18 cellular contexts compared by ENCODE assay signal in genomic region chr3:184619348-184619747, GRCh38. TPM values are rescaled to one million over a fixed set of nuclear protein-coding genes. Genes with fewer than 3 reads are reported as not detected.
DNase-seq lines count a peak whose midpoint lies in the region; ATAC-seq, FAIRE-seq and TF ChIP-seq lines count a peak whose summit lies in the region.
"Had no signal": no experiment of that assay in that cellular context is flagged by ENCODE, and none has a peak within 500 bp of the region (broad histone marks: within the 10 kb centered on the region; RNA-seq: fewer than 3 reads in every experiment).

No MANE protein-coding gene starts in this region.

- ATAC-seq in left lung (peak; percentile 63), HG02885 (IDR thresholded peaks at IDR 0.05; ENCODE audit: poor library complexity, unreplicated experiment) (no peak), HG03159 (IDR thresholded peaks at IDR 0.05; ENCODE audit: unreplicated experiment) (no peak)

- H3K4me1 ChIP-seq in astrocyte (ENCODE audit: insufficient read depth, low read length) (no peaks in the 10 kb centered on the region), left lung (peaks cover 13 to 36% of the 10 kb centered on the region in 2 donors)

- no peak for FAIRE-seq in astrocyte (lab: Jason Lieb, UNC)
- FAIRE-seq: bronchial epithelial cell had no signal

- no peak overlapping the region for H2AFZ ChIP-seq in astrocyte (ENCODE audit: low read depth, low read length)

- intact Hi-C loops in left lung (cut with DNase I): no loop called here

- peak; percentile 23 for DNase-seq in activated T-cell treated with anti-CD3 and anti-CD28 coated beads, Interleukin-2, amount 50 U/mL, for 1 hour
- no peak for DNase-seq in activated T-cell treated with anti-CD3 and anti-CD28 coated beads, Interleukin-2, amount 50 U/mL, for 48 hours
- DNase-seq in astrocyte (ENCODE audit: low read depth) (no peak), left lung (no peak)
- no peak for DNase-seq in stimulated activated CD4-positive, alpha-beta T cell treated with anti-CD3 and anti-CD28 coated beads, Interleukin-4, amount 100 ng/mL, for 1 hour
- DNase-seq: activated effector memory CD4-positive, alpha-beta T cell treated with anti-CD3 and anti-CD28 coated beads, Interleukin-2, amount 50 U/mL, for 16 hours; DMS 273 treated with DMSO at 0.1 percent for 48 hours; hypothalamus; NCI-H1930; NCI-H526 treated with DMSO at 0.1 percent for 48 hours; stimulated activated CD4-positive, alpha-beta T cell treated with anti-CD3 and anti-CD28 coated beads, Interleukin-12 subunit alpha, Interleukin-12 subunit beta, amount 100 ng/mL, for 4 hours; tibial artery had no signal

- peaks cover 2% of the 10 kb centered on the region for H3K9me3 Mint-ChIP-seq in astrocyte (ENCODE audit: unreplicated experiment)
- H3K9me3 Mint-ChIP-seq in stimulated activated naive CD8-positive, alpha-beta T cell treated with anti-CD3 and anti-CD28 coated beads, Interleukin-15, Interleukin-2, amounts not matched to agents 100 ng/mL and 50 ng/mL, for 24 hours: no peaks in the 10 kb centered on the region
- H3K9me3 Mint-ChIP-seq: T-helper 2 cell treated with Interferon-gamma antibody and Interleukin-4, amounts not matched to agents 5 μg/mL and 100 μg/mL, for 36 hours had no signal

- peaks cover 23% of the 10 kb centered on the region for H3K4me1 Mint-ChIP-seq in astrocyte (ENCODE audit: low read depth, unreplicated experiment)
- H3K4me1 Mint-ChIP-seq in stimulated activated naive CD8-positive, alpha-beta T cell treated with anti-CD3 and anti-CD28 coated beads, Interleukin-15, Interleukin-2, amounts not matched to agents 100 ng/mL and 50 ng/mL, for 24 hours (ENCODE audit: low read depth): peaks cover 22% of the 10 kb centered on the region

- H3K9me3 ChIP-seq in astrocyte (ENCODE audit: insufficient read depth, low read depth, low read length) (no peaks in the 10 kb centered on the region), left lung (no peaks in the 10 kb centered on the region)
- H3K9me3 ChIP-seq: HAP-1, tibial artery had no signal

- H3K36me3 ChIP-seq in astrocyte (ENCODE audit: insufficient read depth, low read length): no peaks in the 10 kb centered on the region
- H3K36me3 ChIP-seq in left lung: no peaks in the 10 kb centered on the region
- H3K36me3 ChIP-seq: HAP-1, tibial artery had no signal

- no peaks in the 10 kb centered on the region for H3K79me2 ChIP-seq in astrocyte (ENCODE audit: insufficient read depth, low read length)

- no peak overlapping the region for H3K4me3 Mint-ChIP-seq in astrocyte (ENCODE audit: unreplicated experiment)
- H3K4me3 Mint-ChIP-seq in stimulated activated naive CD8-positive, alpha-beta T cell treated with anti-CD3 and anti-CD28 coated beads, Interleukin-15, Interleukin-2, amounts not matched to agents 100 ng/mL and 50 ng/mL, for 24 hours: no peak overlapping the region
- H3K4me3 Mint-ChIP-seq: T-helper 2 cell treated with Interferon-gamma antibody and Interleukin-4, amounts not matched to agents 5 μg/mL and 100 μg/mL, for 36 hours had no signal

- TF ChIP-seq CTCF in astrocyte (IDR thresholded peaks at IDR 0.05; ENCODE audit: insufficient read depth, low read depth, low read length) (no peak), left lung (IDR thresholded peaks at IDR 0.05) (no peak)

- H3K27me3 Mint-ChIP-seq in astrocyte (ENCODE audit: low read depth, unreplicated experiment): peaks cover 11% of the 10 kb centered on the region
- peaks cover 18% of the 10 kb centered on the region for H3K27me3 Mint-ChIP-seq in stimulated activated naive CD8-positive, alpha-beta T cell treated with anti-CD3 and anti-CD28 coated beads, Interleukin-15, Interleukin-2, amounts not matched to agents 100 ng/mL and 50 ng/mL, for 24 hours

- H3K27ac ChIP-seq in astrocyte (ENCODE audit: low read depth, low read length) (no peak overlapping the region), left lung (peak overlapping the region in 1 of 2 donors; percentile 48)
- H3K27ac ChIP-seq: tibial artery had no signal

- H3K9ac ChIP-seq in astrocyte (ENCODE audit: low read length): no peak overlapping the region

- no peaks in the 10 kb centered on the region for H3K36me3 Mint-ChIP-seq in astrocyte (ENCODE audit: low read depth, unreplicated experiment)
- no peaks in the 10 kb centered on the region for H3K36me3 Mint-ChIP-seq in stimulated activated naive CD8-positive, alpha-beta T cell treated with anti-CD3 and anti-CD28 coated beads, Interleukin-15, Interleukin-2, amounts not matched to agents 100 ng/mL and 50 ng/mL, for 24 hours (ENCODE audit: low read depth)

- peaks cover 15% of the 10 kb centered on the region for H3K27me3 ChIP-seq in astrocyte (ENCODE audit: insufficient read depth, low read length)
- no peaks in the 10 kb centered on the region for H3K27me3 ChIP-seq in left lung
- H3K27me3 ChIP-seq: tibial artery had no signal

- no peak overlapping the region for H3K4me2 ChIP-seq in astrocyte (ENCODE audit: low read length)

- H3K4me3 ChIP-seq in astrocyte (ENCODE audit: insufficient read depth, low read depth, low read length) (no peak overlapping the region), left lung (no peak overlapping the region)
- H3K4me3 ChIP-seq: HAP-1, tibial artery had no signal

- no peaks in the 10 kb centered on the region for H4K20me1 ChIP-seq in astrocyte (ENCODE audit: insufficient read depth, low read length)

- peak overlapping the region; percentile 38 for H3K27ac Mint-ChIP-seq in astrocyte (ENCODE audit: unreplicated experiment)
- H3K27ac Mint-ChIP-seq in stimulated activated naive CD8-positive, alpha-beta T cell treated with anti-CD3 and anti-CD28 coated beads, Interleukin-15, Interleukin-2, amounts not matched to agents 100 ng/mL and 50 ng/mL, for 24 hours: peak overlapping the region; percentile 9
- H3K27ac Mint-ChIP-seq: T-helper 2 cell treated with Interferon-gamma antibody and Interleukin-4, amounts not matched to agents 5 μg/mL and 100 μg/mL, for 36 hours had no signal

RNA-seq across cellular contexts. Expression of gene EPHB3, which starts 57.8 kb away (rescaled TPM):
- total RNA-seq in astrocyte (17.2 and 27.0 TPM in 2 replicates), left lung (10 to 100 TPM in 1 of 2 donors, 1 to 10 TPM in 1; 8.1 to 23.7 TPM)
